Comparison of ENCODE assay signal across 8 cellular contexts in genomic region chr19:17348700-17349099, GRCh38. TPM values are rescaled to one million over a fixed set of nuclear protein-coding genes. Genes with fewer than 3 reads are reported as not detected.
A peak's percentile ranks its signal among the peaks of the same experiment; 100 is the strongest.
DNase-seq lines count a peak whose midpoint lies in the region; ATAC-seq and TF ChIP-seq lines count a peak whose summit lies in the region.
"Had no signal": no experiment of that assay in that cellular context is flagged by ENCODE, and none has a peak within 500 bp of the region (broad histone marks: within the 10 kb centered on the region; RNA-seq: fewer than 3 reads in every experiment).

No MANE protein-coding gene starts in this region.

- TF ChIP-seq POLR2A in suprapubic skin (IDR thresholded peaks at IDR 0.05): no peak

- WGBS in suprapubic skin: 3% methylated on average over 12 of the region's 12 CpGs

- peak overlapping the region; percentile 39 for H3K9ac ChIP-seq in adipocyte (ENCODE audit: low read length)
- H3K9ac ChIP-seq in iPS-18a (ENCODE audit: low read length): peak overlapping the region; percentile 26

- H3K27me3 ChIP-seq in adipocyte (replicated peaks; ENCODE audit: control insufficient read depth, insufficient read depth, low read length) (peaks cover 18% of the 10 kb centered on the region), iPS-18a (ENCODE audit: control insufficient read depth, insufficient read depth, low read length) (no peaks in the 10 kb centered on the region), suprapubic skin (peaks cover 7% of the 10 kb centered on the region)

- H3K36me3 ChIP-seq in adipocyte (ENCODE audit: control insufficient read depth, insufficient read depth, low read length, severe bottlenecking) (no peaks in the 10 kb centered on the region), iPS-18a (ENCODE audit: control insufficient read depth, low read depth, low read length) (no peaks in the 10 kb centered on the region), suprapubic skin (no peaks in the 10 kb centered on the region)

- no peak for TF ChIP-seq CTCF in suprapubic skin (IDR thresholded peaks at IDR 0.05)

- H3K9me3 ChIP-seq in adipocyte (ENCODE audit: control insufficient read depth, low read length): no peaks in the 10 kb centered on the region
- no peaks in the 10 kb centered on the region for H3K9me3 ChIP-seq in iPS-18a (ENCODE audit: control insufficient read depth, low read depth, low read length)
- no peaks in the 10 kb centered on the region for H3K9me3 ChIP-seq in suprapubic skin

- H3K4me1 ChIP-seq in adipocyte (ENCODE audit: control insufficient read depth, insufficient read depth, low read length): peaks cover 8% of the 10 kb centered on the region
- H3K4me1 ChIP-seq in iPS-18a (ENCODE audit: control insufficient read depth, low read depth, low read length): no peaks in the 10 kb centered on the region
- peaks cover 35% of the 10 kb centered on the region for H3K4me1 ChIP-seq in suprapubic skin

- no peak overlapping the region for H3K27ac ChIP-seq in iPS-18a (ENCODE audit: low read length)
- H3K27ac ChIP-seq in suprapubic skin: peak overlapping the region; percentile 72

- H3K4me3 ChIP-seq in adipocyte (ENCODE audit: low read length) (peak overlapping the region; percentile 54), iPS-18a (ENCODE audit: low read length) (no peak overlapping the region), suprapubic skin (no peak overlapping the region)

- DNase-seq in HK-2 (ENCODE audit: unreplicated experiment) (peak; percentile 47), adipocyte (ENCODE audit: low read depth) (peak; percentile 57), suprapubic skin (ENCODE audit: low spot score in 2 of 2) (peak in 1 of 2 donors; percentile 77)
- no peak for DNase-seq in stimulated activated CD4-positive, alpha-beta T cell treated with anti-CD3 and anti-CD28 coated beads, Interleukin-2, amount 100 ng/mL, for 48 hours
- DNase-seq: stimulated activated naive CD8-positive, alpha-beta T cell treated with anti-CD3 and anti-CD28 coated beads, Interleukin-15, amount 100 ng/mL, for 72 hours had no signal

- no peak for TF ChIP-seq EP300 in suprapubic skin (IDR thresholded peaks at IDR 0.05)

- ATAC-seq in HG02642 (IDR thresholded peaks at IDR 0.05; ENCODE audit: poor library complexity, unreplicated experiment) (no peak), GM18870 (IDR thresholded peaks at IDR 0.05; ENCODE audit: unreplicated experiment) (no peak)
- ATAC-seq: stimulated activated naive CD8-positive, alpha-beta T cell treated with anti-CD3 and anti-CD28 coated beads, Interleukin-15, amount 100 ng/mL, for 72 hours had no signal

RNA-seq across cellular contexts. Expression of gene GTPBP3, which starts 11.3 kb away (rescaled TPM):
- total RNA-seq in suprapubic skin: 10 to 100 TPM; 18.7 to 29.0 (median 25.2) TPM

RNA-seq across cellular contexts. Expression of gene ANO8, which starts 14.0 kb away (rescaled TPM):
- 10 to 100 TPM; 29.9 to 47.1 (median 37.1) TPM for total RNA-seq in suprapubic skin

RNA-seq across cellular contexts. Expression of gene PLVAP, which starts 28.4 kb away (rescaled TPM):
- total RNA-seq in suprapubic skin: 10 to 100 TPM; 25.5 to 83.1 (median 26.6) TPM

RNA-seq across cellular contexts. Expression of gene DDA1, which starts 39.3 kb away (rescaled TPM):
- 10 to 100 TPM; 17.9 to 35.2 (median 22.8) TPM for total RNA-seq in suprapubic skin

RNA-seq across cellular contexts. Expression of gene MRPL34, which starts 43.0 kb away (rescaled TPM):
- 10 to 100 TPM; 42.7 to 89.5 (median 73.1) TPM for total RNA-seq in suprapubic skin

Comparison
In these comparisons a context has a peak if more than half of its experiments do, and no peak if none do; other contexts are left out.
1. DNase-seq: peak in HK-2 (single experiment) and adipocyte (single experiment); none in stimulated activated CD4-positive, alpha-beta T cell treated with anti-CD3 and anti-CD28 coated beads, Interleukin-2, amount 100 ng/mL, for 48 hours (0 of 2).